ENCODE assay signal across 11 cellular contexts in the genomic region with DNA sequence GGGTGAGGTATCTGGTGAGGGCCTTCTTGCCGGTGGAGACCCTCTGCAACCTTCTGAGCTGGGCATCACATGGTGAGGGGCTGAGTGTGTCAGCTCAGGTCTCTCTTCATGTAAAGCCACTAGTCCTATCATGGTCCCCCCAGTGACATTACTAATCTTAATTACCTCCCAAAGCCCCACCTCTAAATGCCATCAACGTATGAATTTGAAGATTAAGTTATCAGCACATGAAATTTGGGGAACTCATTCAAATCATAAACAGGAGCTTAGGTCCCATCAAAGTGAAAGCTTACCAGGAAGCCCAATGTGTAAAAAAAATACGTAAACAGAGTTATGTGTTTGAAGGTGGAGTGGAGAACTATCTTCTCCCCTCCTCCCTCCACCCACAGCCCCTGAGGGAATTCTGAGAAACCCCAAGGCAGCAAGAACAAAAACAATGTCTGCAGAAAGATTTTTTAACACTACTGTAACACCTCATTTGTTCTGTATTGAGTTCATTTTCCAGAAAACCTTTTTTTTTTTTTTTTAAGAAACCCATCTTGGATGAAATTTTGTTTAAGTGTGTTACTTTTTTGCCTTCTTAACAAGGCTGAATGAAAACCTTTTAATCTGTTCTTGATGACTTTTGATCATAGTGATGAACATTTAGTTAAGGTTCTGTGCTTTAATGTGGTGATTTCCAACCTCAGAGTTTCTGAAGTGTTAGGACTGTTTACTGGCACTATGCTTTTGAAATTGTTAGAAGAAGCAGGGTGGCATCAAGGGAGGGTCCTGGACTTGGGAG. TPM values are rescaled to one million over a fixed set of nuclear protein-coding genes. Genes with fewer than 3 reads are reported as not detected.
DNase-seq lines count a peak whose midpoint lies in the region; ATAC-seq and TF ChIP-seq lines count a peak whose summit lies in the region.
"Had no signal": no experiment of that assay in that cellular context is flagged by ENCODE, and none has a peak within 500 bp of the region (broad histone marks: within the 10 kb centered on the region; RNA-seq: fewer than 3 reads in every experiment).

No MANE protein-coding gene starts in this region.

- no peak for TF ChIP-seq CTCF in GM20000 (IDR thresholded peaks at IDR 0.05; ENCODE audit: extremely low read depth, missing control alignments)

- H3K4me1 ChIP-seq in CD4-positive, CD25-positive, alpha-beta regulatory T cell (ENCODE audit: control insufficient read depth, insufficient read depth, low read length, poor library complexity, severe bottlenecking): peaks cover 49% of the 10 kb centered on the region

- H3K4me1 Mint-ChIP-seq in CD4-positive, CD25-positive, alpha-beta regulatory T cell: peaks cover 39 to 85% (median 66%) of the 10 kb centered on the region in 4 donors
- peaks cover 62 to 78% (median 65%) of the 10 kb centered on the region in 3 donors for H3K4me1 Mint-ChIP-seq in IgD-negative memory B cell
- peaks cover 74% of the 10 kb centered on the region for H3K4me1 Mint-ChIP-seq in central memory CD8-positive, alpha-beta T cell

- peak overlapping the region; percentile 69 for H3K27ac ChIP-seq in CD4-positive, CD25-positive, alpha-beta regulatory T cell (ENCODE audit: insufficient read depth, low read length, poor library complexity, severe bottlenecking)

- in situ Hi-C loops in G401 (cut with HindIII; ENCODE audit: low sequenced_read_pairs): no loop called here

- H3K9me3 ChIP-seq in CD4-positive, CD25-positive, alpha-beta regulatory T cell (ENCODE audit: control insufficient read depth in 2 of 2, low read length in 2 of 2): no peaks in the 10 kb centered on the region

- peaks cover 4% of the 10 kb centered on the region for H3K36me3 Mint-ChIP-seq in CD4-positive, CD25-positive, alpha-beta regulatory T cell
- H3K36me3 Mint-ChIP-seq in IgD-negative memory B cell: peaks cover 5% of the 10 kb centered on the region
- peaks cover 11% of the 10 kb centered on the region for H3K36me3 Mint-ChIP-seq in central memory CD8-positive, alpha-beta T cell (ENCODE audit: insufficient read depth)

- no peaks in the 10 kb centered on the region for H3K36me3 ChIP-seq in CD4-positive, CD25-positive, alpha-beta regulatory T cell (ENCODE audit: control insufficient read depth, insufficient read depth, low read length)

- no peaks in the 10 kb centered on the region for H3K27me3 ChIP-seq in CD4-positive, CD25-positive, alpha-beta regulatory T cell (ENCODE audit: control insufficient read depth, insufficient read depth, low read length)

- peak overlapping the region; percentile 69 to 93 (median 89) for H3K27ac Mint-ChIP-seq in CD4-positive, CD25-positive, alpha-beta regulatory T cell
- peak overlapping the region; percentile 34 to 92 (median 90) for H3K27ac Mint-ChIP-seq in IgD-negative memory B cell
- peak overlapping the region; percentile 88 for H3K27ac Mint-ChIP-seq in central memory CD8-positive, alpha-beta T cell (ENCODE audit: low read depth)

- peak in 2 of 3 donors; percentile 44 to 90 for DNase-seq in CD4-positive, CD25-positive, alpha-beta regulatory T cell
- no peak for DNase-seq in central memory CD8-positive, alpha-beta T cell (ENCODE audit: low spot score in 2 of 2)
- DNase-seq in nucleus accumbens (lab: John Stamatoyannopoulos, UW) (no peak), G401 (ENCODE audit: low spot score) (no peak), GM20000 (ENCODE audit: low spot score) (no peak)
- no peak for DNase-seq in effector CD8-positive, alpha-beta T cell (lab: John Stamatoyannopoulos, UW)
- DNase-seq: cortex of kidney, GF-D8 had no signal

- no peaks in the 10 kb centered on the region for H3K27me3 Mint-ChIP-seq in CD4-positive, CD25-positive, alpha-beta regulatory T cell
- H3K27me3 Mint-ChIP-seq in IgD-negative memory B cell: no peaks in the 10 kb centered on the region
- no peaks in the 10 kb centered on the region for H3K27me3 Mint-ChIP-seq in central memory CD8-positive, alpha-beta T cell

- H3K4me3 Mint-ChIP-seq in CD4-positive, CD25-positive, alpha-beta regulatory T cell: peak overlapping the region; percentile 41 to 87 (median 60)
- H3K4me3 Mint-ChIP-seq in IgD-negative memory B cell: peak overlapping the region; percentile 68 to 88 (median 74)
- peak overlapping the region; percentile 59 for H3K4me3 Mint-ChIP-seq in central memory CD8-positive, alpha-beta T cell

- no peaks in the 10 kb centered on the region for H3K9me3 Mint-ChIP-seq in CD4-positive, CD25-positive, alpha-beta regulatory T cell
- no peaks in the 10 kb centered on the region for H3K9me3 Mint-ChIP-seq in IgD-negative memory B cell
- H3K9me3 Mint-ChIP-seq in central memory CD8-positive, alpha-beta T cell: no peaks in the 10 kb centered on the region

- peak; percentile 63 to 64 for ATAC-seq in CD4-positive, CD25-positive, alpha-beta regulatory T cell (ENCODE audit: low read depth in 2 of 2)
- ATAC-seq in GM19397 (IDR thresholded peaks at IDR 0.05; ENCODE audit: unreplicated experiment): peak; percentile 43
- peak; percentile 80 for ATAC-seq in central memory CD8-positive, alpha-beta T cell (replicated peaks; ENCODE audit: extremely low read depth, poor library complexity, severe bottlenecking)
- ATAC-seq: SK-N-SH treated with all-trans-retinoic acid at 6 μM for 48 hours had no signal

- H3K4me3 ChIP-seq in CD4-positive, CD25-positive, alpha-beta regulatory T cell (ENCODE audit: low read depth, low read length): peak overlapping the region; percentile 67

RNA-seq across cellular contexts. Expression of a gene that starts 19.1 kb away (rescaled TPM):
- total RNA-seq in CD4-positive, CD25-positive, alpha-beta regulatory T cell: 59.7 TPM
- 10 to 100 TPM; 43.5 to 60.3 (median 49.1) TPM for polyA plus RNA-seq in CD4-positive, CD25-positive, alpha-beta regulatory T cell
- polyA plus RNA-seq in IgD-negative memory B cell: 81.7 TPM
- 0.07 and 0.12 TPM in 2 replicates for total RNA-seq in G401 (2014; rRNA removed; shearing (Covaris generic))

Comparison
In these comparisons a context has a peak if more than half of its experiments do, and no peak if none do; other contexts are left out.
1. DNase-seq: peak in CD4-positive, CD25-positive, alpha-beta regulatory T cell (2 of 3); none in central memory CD8-positive, alpha-beta T cell (0 of 2), nucleus accumbens (0 of 56), G401 (single experiment), effector CD8-positive, alpha-beta T cell (single experiment) and GM20000 (single experiment).
2. RNA of a gene that starts 19.1 kb away (total RNA-seq): 59.7 TPM in CD4-positive, CD25-positive, alpha-beta regulatory T cell (single experiment); 0.07 to 0.12 TPM in G401; every median in the first group is over 10 times any median in the second.
3. Peak in every context shown above with its lines, with median percentiles within 50 percentile points of each other: ATAC-seq, H3K27ac Mint-ChIP-seq and H3K4me3 Mint-ChIP-seq.